In genomic region chr20:10034717-10035571, GRCh38 we compare ENCODE assay signal across 1 cellular context.
A peak's percentile ranks its signal among the peaks of the same experiment; 100 is the strongest.
TF ChIP-seq lines count a peak whose summit lies in the region.

ANKEF1 (plus strand) TSS chr20:10034987; CDS start chr20:10038302, 3,315 bp downstream.

TF ChIP-seq in K562, 482 proteins besides CTCF, POLR2A, EP300 and RAD21 (continued from another document):
- TF ChIP-seq ZBTB11 (CRISPR knock-in tag; IDR thresholded peaks at IDR 0.05): peak; percentile 52 to 96 (median 94); a peak in 4 of 6 replicates
- TF ChIP-seq ZNF740 (CRISPR knock-in tag; IDR thresholded peaks at IDR 0.05): no peak
- TF ChIP-seq ZNF740 (tag; IDR thresholded peaks at IDR 0.05): no peak
- no peak for TF ChIP-seq BCOR (IDR thresholded peaks at IDR 0.05)
- TF ChIP-seq CUX1 (CRISPR knock-in tag; IDR thresholded peaks at IDR 0.05): no peak
- 0 out of 2 replicates have a peak, but pooled peaks have one; percentile 23 for TF ChIP-seq ZBTB1 (CRISPR knock-in tag; IDR thresholded peaks at IDR 0.05; ENCODE audit: borderline replicate concordance, low read depth)
- TF ChIP-seq WHSC1 (IDR thresholded peaks at IDR 0.05; ENCODE audit: low read length): no peak
- TF ChIP-seq TBP (optimal IDR thresholded peaks at IDR 0.05; ENCODE audit: low read depth, low read length): peak; percentile 31
- no peak; the same call in 1 of the 2 replicates for TF ChIP-seq ETV1 (tag; conservative IDR thresholded peaks at IDR 0.05; ENCODE audit: low read depth)
- no peak for TF ChIP-seq SNAPC5 (CRISPR knock-in tag; IDR thresholded peaks at IDR 0.05)
- peak in 1 of 2 experiments; percentile 67; a peak in 1 of 4 replicates for TF ChIP-seq SRF (CRISPR knock-in tag; IDR thresholded peaks at IDR 0.05)
- 0 out of 4 replicates have a peak, but pooled peaks of 1 of the 2 experiments have one; percentile 17 for TF ChIP-seq HDAC1 (IDR thresholded peaks at IDR 0.05)
- TF ChIP-seq ZNF707 (CRISPR knock-in tag; conservative IDR thresholded peaks at IDR 0.05): no peak
- no peak for TF ChIP-seq ZNF586 (CRISPR knock-in tag; conservative IDR thresholded peaks at IDR 0.05)
- no peak for TF ChIP-seq IRF1 (CRISPR knock-in tag; IDR thresholded peaks at IDR 0.05; ENCODE audit: borderline replicate concordance)
- TF ChIP-seq PHF20 (IDR thresholded peaks at IDR 0.05; ENCODE audit: partially characterized antibody): peak; percentile 62
- TF ChIP-seq ETS1 (conservative IDR thresholded peaks at IDR 0.05; ENCODE audit: control insufficient read depth, low read depth, low read length): 0 out of 2 replicates have a peak, but pooled peaks have one; percentile 47
- TF ChIP-seq SMAD3 (CRISPR knock-in tag; conservative IDR thresholded peaks at IDR 0.05): no peak
- no peak for TF ChIP-seq SMARCC2 (IDR thresholded peaks at IDR 0.05; ENCODE audit: low read depth)
- no peak for TF ChIP-seq ATF1 (CRISPR knock-in tag; IDR thresholded peaks at IDR 0.05)
- peak; percentile 51 for TF ChIP-seq ATF1 (tag; IDR thresholded peaks at IDR 0.05)
- no peak for TF ChIP-seq IRF2 (CRISPR knock-in tag; IDR thresholded peaks at IDR 0.05)
